10 cellular contexts compared by ENCODE assay signal in genomic region chr12:88185988-88186387, GRCh38. TPM values are rescaled to one million over a fixed set of nuclear protein-coding genes. Genes with fewer than 3 reads are reported as not detected.
A peak's percentile ranks its signal among the peaks of the same experiment; 100 is the strongest.
DNase-seq lines count a peak whose midpoint lies in the region; ATAC-seq and TF ChIP-seq lines count a peak whose summit lies in the region.
"Had no signal": no experiment of that assay in that cellular context is flagged by ENCODE, and none has a peak within 500 bp of the region (broad histone marks: within the 10 kb centered on the region; RNA-seq: fewer than 3 reads in every experiment).

No MANE protein-coding gene starts in this region.

- peaks cover 34% of the 10 kb centered on the region for H3K36me3 Mint-ChIP-seq in activated naive CD8-positive, alpha-beta T cell treated with anti-CD3 and anti-CD28 coated beads, Interleukin-2, amount 50 U/mL, for 24 hours (ENCODE audit: low read depth)
- peaks cover 49% of the 10 kb centered on the region for H3K36me3 Mint-ChIP-seq in mesothelial cell of epicardium

- POLR2A ChIA-PET in AG04449 (lab: Yijun Ruan, JAX): interaction anchor here (1.0 kb wide), 1 partner anchor 394 kb away, joined by 3 read pairs; no protein-coding TSS in a partner anchor

- no peaks in the 10 kb centered on the region for H3K27me3 Mint-ChIP-seq in activated naive CD8-positive, alpha-beta T cell treated with anti-CD3 and anti-CD28 coated beads, Interleukin-2, amount 50 U/mL, for 24 hours
- no peaks in the 10 kb centered on the region for H3K27me3 Mint-ChIP-seq in mesothelial cell of epicardium (ENCODE audit: low read depth)

- peak; percentile 26 for DNase-seq in AG04449 (ENCODE audit: low read depth, low spot score)
- peak; percentile 79 for DNase-seq in brain microvascular endothelial cell
- DNase-seq in activated naive CD8-positive, alpha-beta T cell treated with anti-CD3 and anti-CD28 coated beads, Interleukin-2, amount 50 U/mL, for 24 hours: no peak
- DNase-seq in mesothelial cell of epicardium (ENCODE audit: low spot score in 2 of 2, unreplicated experiment in 2 of 2): no peak
- DNase-seq in stimulated activated naive CD4-positive, alpha-beta T cell treated with Interleukin-2 at 50 U/mL for 16 hours (lab: John Stamatoyannopoulos, UW): no peak
- DNase-seq: activated T-cell treated with anti-CD3 and anti-CD28 coated beads for 4 hours; stimulated activated CD4-positive, alpha-beta T cell treated with anti-CD3 and anti-CD28 coated beads, Interleukin-2, amount 100 ng/mL, for 48 hours had no signal

- no peaks in the 10 kb centered on the region for H3K9me3 Mint-ChIP-seq in activated naive CD8-positive, alpha-beta T cell treated with anti-CD3 and anti-CD28 coated beads, Interleukin-2, amount 50 U/mL, for 24 hours
- peaks cover 34% of the 10 kb centered on the region for H3K9me3 Mint-ChIP-seq in mesothelial cell of epicardium

- H3K27me3 ChIP-seq in brain microvascular endothelial cell (replicated peaks): no peaks in the 10 kb centered on the region

- no peak overlapping the region for H3K27ac Mint-ChIP-seq in activated naive CD8-positive, alpha-beta T cell treated with anti-CD3 and anti-CD28 coated beads, Interleukin-2, amount 50 U/mL, for 24 hours
- H3K27ac Mint-ChIP-seq in mesothelial cell of epicardium: no peak overlapping the region

- peak overlapping the region; percentile 63 for H3K27ac ChIP-seq in brain microvascular endothelial cell

- in situ Hi-C loops in brain microvascular endothelial cell (cut with HindIII; ENCODE audit: low pct_ligation_motif_present, low sequenced_read_pairs): no loop called here

- H3K36me3 ChIP-seq in brain microvascular endothelial cell (replicated peaks): no peaks in the 10 kb centered on the region

- H3K4me3 Mint-ChIP-seq in activated naive CD8-positive, alpha-beta T cell treated with anti-CD3 and anti-CD28 coated beads, Interleukin-2, amount 50 U/mL, for 24 hours: no peak overlapping the region
- no peak overlapping the region for H3K4me3 Mint-ChIP-seq in mesothelial cell of epicardium

- CTCF ChIA-PET in AG04449 (lab: Yijun Ruan, JAX): interaction anchor here (1.3 kb wide), 1 partner anchor 12 kb away, joined by 4 read pairs; no protein-coding TSS in a partner anchor

- H3K4me1 Mint-ChIP-seq in activated naive CD8-positive, alpha-beta T cell treated with anti-CD3 and anti-CD28 coated beads, Interleukin-2, amount 50 U/mL, for 24 hours: peaks cover 1% of the 10 kb centered on the region
- H3K4me1 Mint-ChIP-seq in mesothelial cell of epicardium: no peaks in the 10 kb centered on the region

- H3K4me3 ChIP-seq in AG04449 (ENCODE audit: low read depth, low read length): no peak overlapping the region
- no peak overlapping the region for H3K4me3 ChIP-seq in brain microvascular endothelial cell (ENCODE audit: low read depth, low read length)

- TF ChIP-seq CTCF in AG04449 (IDR thresholded peaks at IDR 0.05; ENCODE audit: insufficient read depth, low read length, missing control alignments): no peak
- TF ChIP-seq CTCF in brain microvascular endothelial cell (IDR thresholded peaks at IDR 0.05; ENCODE audit: low read depth, low read length, missing control alignments): no peak
- no peak for TF ChIP-seq CTCF in mesothelial cell of epicardium (IDR thresholded peaks at IDR 0.05; ENCODE audit: unreplicated experiment)

- ATAC-seq in GM21360 (IDR thresholded peaks at IDR 0.05; ENCODE audit: unreplicated experiment): peak; percentile 59
- ATAC-seq in HG03432 (IDR thresholded peaks at IDR 0.05; ENCODE audit: unreplicated experiment): peak; percentile 93
- ATAC-seq in activated naive CD8-positive, alpha-beta T cell treated with anti-CD3 and anti-CD28 coated beads, Interleukin-2, amount 50 U/mL, for 24 hours: no peak
- ATAC-seq in GM18519 (IDR thresholded peaks at IDR 0.05; ENCODE audit: low FRiP score, unreplicated experiment): no peak

RNA-seq across cellular contexts. Expression of gene TMTC3, which starts 43.9 kb away (rescaled TPM):
- total RNA-seq in mesothelial cell of epicardium: 36.6 to 39.3 TPM (median 37.2 TPM) in 3 replicates

RNA-seq across cellular contexts. Expression of gene CEP290, which starts 44.1 kb away (rescaled TPM):
- total RNA-seq in mesothelial cell of epicardium: 39.2 to 42.5 TPM (median 39.4 TPM) in 3 replicates

Comparison
In these comparisons a context has a peak if more than half of its experiments do, and no peak if none do; other contexts are left out.
1. DNase-seq: peak in AG04449 (single experiment) and brain microvascular endothelial cell (single experiment); none in activated naive CD8-positive, alpha-beta T cell treated with anti-CD3 and anti-CD28 coated beads, Interleukin-2, amount 50 U/mL, for 24 hours (single experiment), mesothelial cell of epicardium (0 of 2) and stimulated activated naive CD4-positive, alpha-beta T cell treated with Interleukin-2 at 50 U/mL for 16 hours (single experiment).
2. ATAC-seq: peak in GM21360 (single experiment) and HG03432 (single experiment); none in activated naive CD8-positive, alpha-beta T cell treated with anti-CD3 and anti-CD28 coated beads, Interleukin-2, amount 50 U/mL, for 24 hours (single experiment) and GM18519 (single experiment).